9 cellular contexts compared by ENCODE assay signal in genomic region chr3:107987036-107987557, GRCh38.
DNase-seq lines count a peak whose midpoint lies in the region; ATAC-seq and TF ChIP-seq lines count a peak whose summit lies in the region.
"Had no signal": no experiment of that assay in that cellular context is flagged by ENCODE, and none has a peak within 500 bp of the region (broad histone marks: within the 10 kb centered on the region; RNA-seq: fewer than 3 reads in every experiment).

No MANE protein-coding gene starts in this region.

- H3K27ac ChIP-seq in caudate nucleus (ENCODE audit: low read depth, low read length) = peak overlapping the region; percentile 12

- H3K27ac Mint-ChIP-seq in mesothelial cell of epicardium (peak overlapping the region; percentile 88), progenitor cell of endocrine pancreas (no peak overlapping the region)

- in situ Hi-C loops in ACHN (cut with HindIII; ENCODE audit: low pct_ligation_motif_present, low pct_unique_long_range_greater_than_20kb, low sequenced_read_pairs) = no loop called here
- in situ Hi-C loops in HAP-1 (cut with MboI; ENCODE audit: low sequenced_read_pairs) = no loop called here

- no peaks in the 10 kb centered on the region; the same call in 1 of the 2 replicates for H3K4me1 ChIP-seq in HAP-1

- no peak for TF ChIP-seq CTCF in mesothelial cell of epicardium (IDR thresholded peaks at IDR 0.05; ENCODE audit: unreplicated experiment)
- no peak for TF ChIP-seq CTCF in progenitor cell of endocrine pancreas (IDR thresholded peaks at IDR 0.05; ENCODE audit: unreplicated experiment)

- H3K27me3 Mint-ChIP-seq in mesothelial cell of epicardium (ENCODE audit: low read depth) = no peaks in the 10 kb centered on the region
- no peaks in the 10 kb centered on the region for H3K27me3 Mint-ChIP-seq in progenitor cell of endocrine pancreas

- H3K27me3 ChIP-seq in HAP-1 (ENCODE audit: low read depth) = no peaks in the 10 kb centered on the region

- DNase-seq in ACHN = peak; percentile 79
- DNase-seq in MV-4-11 (lab: John Stamatoyannopoulos, UW) = peak; percentile 17
- peak in 2 of 61 donors; percentile 16 to 21 for DNase-seq in caudate nucleus (lab: John Stamatoyannopoulos, UW)
- DNase-seq in mesothelial cell of epicardium (ENCODE audit: low spot score in 2 of 2, unreplicated experiment in 2 of 2) = peak; percentile 31 to 63
- DNase-seq in HAP-1 (ENCODE audit: low spot score in 2 of 2) = no peak
- no peak for DNase-seq in progenitor cell of endocrine pancreas (ENCODE audit: low spot score, unreplicated experiment)
- DNase-seq in activated CD4-positive, CD25-positive, alpha-beta regulatory T cell (lab: John Stamatoyannopoulos, UW) = no peak
- DNase-seq: Kasumi-1 had no signal

- H3K36me3 Mint-ChIP-seq in mesothelial cell of epicardium = no peaks in the 10 kb centered on the region
- no peaks in the 10 kb centered on the region for H3K36me3 Mint-ChIP-seq in progenitor cell of endocrine pancreas (ENCODE audit: insufficient read depth)

- H3K9me3 Mint-ChIP-seq in mesothelial cell of epicardium (no peaks in the 10 kb centered on the region), progenitor cell of endocrine pancreas (ENCODE audit: low read depth) (no peaks in the 10 kb centered on the region)

- no peaks in the 10 kb centered on the region for H3K36me3 ChIP-seq in HAP-1 (replicated peaks)

- no peak for ATAC-seq in HG02970 (IDR thresholded peaks at IDR 0.05; ENCODE audit: low FRiP score, unreplicated experiment)

- H3K9me3 ChIP-seq in HAP-1 = no peaks in the 10 kb centered on the region

- H3K4me1 Mint-ChIP-seq in mesothelial cell of epicardium (peaks cover 64% of the 10 kb centered on the region), progenitor cell of endocrine pancreas (ENCODE audit: low read depth) (peaks cover 3% of the 10 kb centered on the region)

- H3K4me3 ChIP-seq in HAP-1 = no peak overlapping the region

- no peak overlapping the region for H3K4me3 Mint-ChIP-seq in mesothelial cell of epicardium
- no peak overlapping the region for H3K4me3 Mint-ChIP-seq in progenitor cell of endocrine pancreas (ENCODE audit: low read depth)

Comparison
In these comparisons a context has a peak if more than half of its experiments do, and no peak if none do; other contexts are left out.
1. DNase-seq: peak in ACHN (single experiment), MV-4-11 (single experiment) and mesothelial cell of epicardium (2 of 2); none in HAP-1 (0 of 2), progenitor cell of endocrine pancreas (single experiment) and activated CD4-positive, CD25-positive, alpha-beta regulatory T cell (0 of 4).